13 cellular contexts compared by ENCODE assay signal in the genomic region with DNA sequence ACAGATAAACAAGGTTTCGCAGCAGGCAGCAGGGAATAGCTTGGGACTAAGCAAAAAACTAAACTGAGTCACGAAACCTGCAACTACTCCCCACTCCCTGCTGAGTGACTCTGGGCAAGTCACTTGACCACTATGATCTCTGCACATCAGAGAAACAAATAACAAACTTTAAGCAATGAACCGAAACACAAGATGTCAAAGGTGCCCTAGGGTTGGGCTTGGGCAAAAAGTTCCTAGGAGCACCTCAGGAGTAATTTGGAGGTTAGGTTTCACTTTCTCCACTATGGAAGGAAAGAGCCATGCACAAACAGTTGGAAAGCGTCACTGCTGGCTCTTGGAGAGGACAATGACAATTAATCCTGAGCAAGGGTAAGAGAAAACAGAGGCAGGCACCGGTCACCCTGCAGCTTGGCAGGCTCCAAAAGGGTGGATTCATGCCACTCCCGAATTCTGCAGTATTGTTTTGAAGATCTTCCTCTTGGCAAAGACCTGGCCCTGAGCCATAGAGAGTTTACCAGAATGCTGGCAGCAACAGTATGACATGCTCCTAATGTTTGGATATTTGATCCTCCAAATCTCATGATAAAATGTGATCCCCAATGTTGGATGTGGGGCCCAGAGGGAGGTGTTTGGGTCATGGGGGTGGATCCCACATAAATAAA.
DNase-seq lines count a peak whose midpoint lies in the region; ATAC-seq and TF ChIP-seq lines count a peak whose summit lies in the region.
"Had no signal": no experiment of that assay in that cellular context is flagged by ENCODE, and none has a peak within 500 bp of the region (broad histone marks: within the 10 kb centered on the region; RNA-seq: fewer than 3 reads in every experiment).

No MANE protein-coding gene starts in this region.

- TF ChIP-seq CTCF in colonic mucosa (IDR thresholded peaks at IDR 0.05) = no peak

- H3K27ac ChIP-seq in colonic mucosa = no peak overlapping the region
- H3K27ac ChIP-seq in substantia nigra (ENCODE audit: low read depth, low read length, poor library complexity, severe bottlenecking) = peak overlapping the region; percentile 60
- H3K27ac ChIP-seq: HL-60 had no signal

- no peaks in the 10 kb centered on the region for H3K36me3 ChIP-seq in colonic mucosa

- H3K4me1 ChIP-seq in colonic mucosa = no peaks in the 10 kb centered on the region

- ATAC-seq in HG03432 (IDR thresholded peaks at IDR 0.05; ENCODE audit: unreplicated experiment) (no peak), HG02763 (IDR thresholded peaks at IDR 0.05; ENCODE audit: unreplicated experiment) (no peak)
- ATAC-seq: GM12878; stimulated activated naive CD8-positive, alpha-beta T cell treated with anti-CD3 and anti-CD28 coated beads, Interleukin-15, Interleukin-2, amounts not matched to agents 100 U/mL and 50 U/mL, for 24 hours had no signal

- H3K4me3 ChIP-seq in colonic mucosa = no peak overlapping the region
- H3K4me3 ChIP-seq: GM12878 had no signal

- no peaks in the 10 kb centered on the region for H3K9me3 ChIP-seq in colonic mucosa

- H3K27me3 ChIP-seq in colonic mucosa = no peaks in the 10 kb centered on the region

- intact Hi-C loops in colonic mucosa (cut with DNase I) = no loop called here

- H3K9ac ChIP-seq in colonic mucosa (ENCODE audit: low read depth in 2 of 2, low read length in 2 of 2) = no peak overlapping the region

- DNase-seq in NCI-H2171 treated with DMSO at 0.1 percent for 48 hours (lab: John Stamatoyannopoulos, UW) = peak; percentile 0
- no peak for DNase-seq in NCI-H2171 (lab: John Stamatoyannopoulos, UW)
- peak; percentile 33 for DNase-seq in colonic mucosa
- DNase-seq in medulla oblongata (ENCODE audit: extremely low spot score) = peak; percentile 49
- DNase-seq in substantia nigra (lab: John Stamatoyannopoulos, UW) = peak in 4 of 49 donors; percentile 14 to 53 (median 25)
- DNase-seq in epidermal melanocyte (ENCODE audit: insufficient read length, low spot score) = no peak
- DNase-seq: naive B cell; NCI-H1092; stimulated activated naive CD8-positive, alpha-beta T cell treated with anti-CD3 and anti-CD28 coated beads, Interleukin-15, Interleukin-2, amounts not matched to agents 100 U/mL and 50 U/mL, for 24 hours had no signal

Comparison
In these comparisons a context has a peak if more than half of its experiments do, and no peak if none do; other contexts are left out.
1. DNase-seq: peak in NCI-H2171 treated with DMSO at 0.1 percent for 48 hours (single experiment), colonic mucosa (single experiment) and medulla oblongata (single experiment); none in NCI-H2171 (single experiment) and epidermal melanocyte (single experiment).